Comparison of ENCODE assay signal across 8 cellular contexts in the genomic region with DNA sequence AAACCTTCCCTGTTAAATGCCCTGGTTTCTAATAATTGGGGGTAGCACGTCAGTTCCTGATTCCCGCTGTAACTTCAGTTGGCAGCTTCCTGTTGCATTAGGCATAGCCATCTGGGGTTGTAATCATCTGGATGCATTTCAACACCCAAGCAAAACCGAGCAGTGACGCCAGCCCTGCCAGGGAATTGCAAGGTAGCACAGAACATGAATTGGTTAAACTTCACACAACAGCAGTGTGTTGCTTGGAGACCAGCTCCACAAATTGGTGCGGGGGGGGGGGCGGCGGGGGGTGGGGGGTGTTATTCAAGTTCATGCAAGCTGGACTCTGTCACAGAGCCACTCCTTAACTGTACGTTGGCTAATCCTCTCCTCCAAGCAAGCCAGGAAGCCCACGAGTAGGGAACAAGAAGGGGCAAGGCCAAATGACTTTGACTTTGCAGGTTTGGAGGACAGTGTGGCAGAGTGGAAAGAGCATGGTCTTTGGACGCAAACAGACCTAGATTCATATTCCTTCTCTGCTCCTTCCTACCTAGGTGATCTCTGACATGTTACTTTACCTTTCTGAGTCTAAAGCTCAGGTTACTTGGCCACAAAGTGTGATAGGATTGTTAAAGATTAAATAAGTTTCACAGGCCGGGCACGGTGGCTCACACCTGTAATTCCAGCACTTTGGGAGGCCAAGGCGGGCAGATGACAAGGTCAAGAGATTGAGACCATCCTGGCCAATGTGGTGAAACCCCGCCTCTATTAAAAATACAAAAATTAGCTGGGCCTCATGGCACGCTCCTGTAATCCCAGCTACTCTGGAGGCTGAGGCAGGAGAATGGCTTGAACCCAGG. TPM values are rescaled to one million over a fixed set of nuclear protein-coding genes. Genes with fewer than 3 reads are reported as not detected.
DNase-seq lines count a peak whose midpoint lies in the region; TF ChIP-seq lines count a peak whose summit lies in the region.

No MANE protein-coding gene starts in this region.

- no peak for TF ChIP-seq POLR2A in adrenal gland (IDR thresholded peaks at IDR 0.05)

- intact Hi-C loops in adrenal gland (cut with DNase I): no loop called here

- TF ChIP-seq CTCF in adrenal gland (IDR thresholded peaks at IDR 0.05) (no peak), right atrium auricular region (IDR thresholded peaks at IDR 0.05) (no peak), retinal pigment epithelial cell (conservative IDR thresholded peaks at IDR 0.05; ENCODE audit: low read depth, low read length) (no peak)

- peak overlapping the region in 2 of 5 donors; percentile 31 to 72 for H3K27ac ChIP-seq in adrenal gland
- H3K27ac ChIP-seq in right atrium auricular region: peak overlapping the region in 1 of 2 donors; percentile 58

- H3K9me3 ChIP-seq in adrenal gland (replicated peaks in 1 of 3) (no peaks in the 10 kb centered on the region), right atrium auricular region (no peaks in the 10 kb centered on the region)

- H3K36me3 ChIP-seq in adrenal gland (replicated peaks in 1 of 2) (no peaks in the 10 kb centered on the region), right atrium auricular region (no peaks in the 10 kb centered on the region)

- H3K4me3 ChIP-seq in adrenal gland (no peak overlapping the region), right atrium auricular region (peak overlapping the region in 1 of 2 donors; percentile 32), retinal pigment epithelial cell (ENCODE audit: low read length) (no peak overlapping the region)

- H3K27me3 ChIP-seq in adrenal gland: no peaks in the 10 kb centered on the region
- no peaks in the 10 kb centered on the region for H3K27me3 ChIP-seq in right atrium auricular region

- DNase-seq in DMS 273 (lab: John Stamatoyannopoulos, UW; ENCODE audit: unreplicated experiment) (peak; percentile 97), NCI-H1436 treated with DMSO at 0.1 percent for 48 hours (lab: John Stamatoyannopoulos, UW) (peak; percentile 37), adrenal gland (peak; percentile 68 to 95 (median 87)), right atrium auricular region (ENCODE audit: low spot score) (peak; percentile 92), retinal pigment epithelial cell (ENCODE audit: low read depth) (peak; percentile 93), NCI-H345 (lab: John Stamatoyannopoulos, UW) (no peak), SW 1271 (lab: John Stamatoyannopoulos, UW) (no peak), activated T-cell treated with anti-CD3 and anti-CD28 coated beads for 4 hours (no peak)

- H3K4me1 ChIP-seq in adrenal gland (replicated peaks in 1 of 2) (peaks cover 0 to 4% of the 10 kb centered on the region in 2 donors), right atrium auricular region (peaks cover 0 to 21% of the 10 kb centered on the region in 2 donors)

- WGBS in adrenal gland, 4 donors: 39 to 51% (median 43%) methylated on average over 14 to 15 of the region's 15 CpGs

RNA-seq across cellular contexts. Expression of gene LAX1, which starts 4.7 kb away (rescaled TPM):
- total RNA-seq in adrenal gland (under 1 TPM in 6 of 8 donors, not detected in 2; 0.23 to 0.68 (median 0.37) TPM), right atrium auricular region (not detected)
- under 1 TPM in 2 of 3 donors, not detected in 1; 0.24 to 0.66 TPM for polyA plus RNA-seq in adrenal gland

RNA-seq across cellular contexts. Expression of gene ZBED6, which starts 25.7 kb away (rescaled TPM):
- 10 to 100 TPM; 12.0 to 42.1 (median 29.5) TPM for total RNA-seq in adrenal gland
- polyA plus RNA-seq in adrenal gland: 10 to 100 TPM in 1 of 3 donors, 1 to 10 TPM in 1, under 1 TPM in 1; 0.40 to 13.1 (median 2.6) TPM
- total RNA-seq in right atrium auricular region: 10 to 100 TPM in 1 of 2 donors, 1 to 10 TPM in 1; 8.6 to 13.4 TPM

RNA-seq across cellular contexts. Expression of gene ZC3H11A, which starts 25.7 kb away (rescaled TPM):
- total RNA-seq in adrenal gland: 100 to 1,000 TPM in 1 of 8 donors, 10 to 100 TPM in 7; 55.7 to 108 (median 81.2) TPM
- polyA plus RNA-seq in adrenal gland: 10 to 100 TPM; 45.7 to 76.4 (median 66.1) TPM
- 10 to 100 TPM; 53.1 to 56.0 TPM for total RNA-seq in right atrium auricular region

Comparison
In these comparisons a context has a peak if more than half of its experiments do, and no peak if none do; other contexts are left out.
1. DNase-seq: peak in DMS 273 (single experiment), NCI-H1436 treated with DMSO at 0.1 percent for 48 hours (single experiment), adrenal gland (7 of 7), right atrium auricular region (single experiment) and retinal pigment epithelial cell (single experiment); none in NCI-H345 (single experiment), SW 1271 (0 of 2) and activated T-cell treated with anti-CD3 and anti-CD28 coated beads for 4 hours (single experiment).